ENCODE assay signal across 20 cellular contexts in genomic region chr1:210437781-210438180, GRCh38.
"Had no signal": no experiment of that assay in that cellular context is flagged by ENCODE, and none has a peak within 500 bp of the region (broad histone marks: within the 10 kb centered on the region; RNA-seq: fewer than 3 reads in every experiment).

No MANE protein-coding gene starts in this region.

- H3K27me3 Mint-ChIP-seq: activated CD8-positive, alpha-beta T cell treated with anti-CD3 and anti-CD28 coated beads for 36 hours; central memory CD8-positive, alpha-beta T cell; dendritic cell treated with granulocyte-macrophage colony-stimulating factor and Interleukin-4, amounts not matched to agents 40 ng/mL and 50 ng/mL, for 4 days; effector memory CD8-positive, alpha-beta T cell had no signal

- H3K9me3 Mint-ChIP-seq: activated CD8-positive, alpha-beta T cell treated with anti-CD3 and anti-CD28 coated beads for 36 hours; activated naive CD4-positive, alpha-beta T cell treated with anti-CD3 and anti-CD28 coated beads, Interleukin-2, amount 50 U/mL, for 72 hours; central memory CD8-positive, alpha-beta T cell; dendritic cell treated with granulocyte-macrophage colony-stimulating factor and Interleukin-4, amounts not matched to agents 40 ng/mL and 50 ng/mL, for 4 days; effector memory CD8-positive, alpha-beta T cell; naive thymus-derived CD8-positive, alpha-beta T cell; WTC11 had no signal

- DNase-seq: activated CD4-positive, alpha-beta T cell treated with anti-CD3 and anti-CD28 coated beads for 4 hours; activated CD8-positive, alpha-beta T cell treated with anti-CD3 and anti-CD28 coated beads for 36 hours; activated gamma-delta T cell; activated T-cell treated with anti-CD3 and anti-CD28 coated beads, Interleukin-2, amount 50 U/mL, for 48 hours; amniotic stem cell; body of pancreas; effector memory CD8-positive, alpha-beta T cell; left lung; mammary epithelial cell; naive thymus-derived CD8-positive, alpha-beta T cell; small intestine; stimulated activated CD4-positive, alpha-beta T cell treated with anti-CD3 and anti-CD28 coated beads, Interleukin-4, amount 100 ng/mL, for 4 hours; stimulated activated CD8-positive, alpha-beta memory T cell treated with anti-CD3 and anti-CD28 coated beads, Interleukin-4, amount 100 ng/mL, for 48 hours; stimulated activated naive CD4-positive, alpha-beta T cell treated with Interleukin-2 at 50 U/mL for 16 hours; transverse colon had no signal

- H3K27ac ChIP-seq: body of pancreas, gastroesophageal sphincter, left lung, transverse colon had no signal

- H3K4me1 Mint-ChIP-seq: central memory CD8-positive, alpha-beta T cell had no signal

- H3K9me3 ChIP-seq: body of pancreas, gastroesophageal sphincter, left lung, transverse colon had no signal

- H3K4me3 ChIP-seq: body of pancreas, gastroesophageal sphincter, left lung, transverse colon had no signal

- H3K36me3 Mint-ChIP-seq: activated naive CD4-positive, alpha-beta T cell treated with anti-CD3 and anti-CD28 coated beads, Interleukin-2, amount 50 U/mL, for 72 hours; WTC11 had no signal

- H3K4me1 ChIP-seq: body of pancreas, gastroesophageal sphincter, left lung, transverse colon had no signal

- H3K4me3 Mint-ChIP-seq: activated CD8-positive, alpha-beta T cell treated with anti-CD3 and anti-CD28 coated beads for 36 hours; central memory CD8-positive, alpha-beta T cell; dendritic cell treated with granulocyte-macrophage colony-stimulating factor and Interleukin-4, amounts not matched to agents 40 ng/mL and 50 ng/mL, for 4 days; effector memory CD8-positive, alpha-beta T cell; naive thymus-derived CD8-positive, alpha-beta T cell; WTC11 had no signal

- H3K36me3 ChIP-seq: gastroesophageal sphincter, left lung, transverse colon had no signal

- ATAC-seq: activated CD8-positive, alpha-beta T cell treated with anti-CD3 and anti-CD28 coated beads for 36 hours; activated naive CD4-positive, alpha-beta T cell treated with anti-CD3 and anti-CD28 coated beads, Interleukin-2, amount 50 U/mL, for 72 hours; body of pancreas; effector memory CD8-positive, alpha-beta T cell; gastroesophageal sphincter; left lung; naive thymus-derived CD8-positive, alpha-beta T cell; WTC11 had no signal

- H3K27ac Mint-ChIP-seq: activated CD8-positive, alpha-beta T cell treated with anti-CD3 and anti-CD28 coated beads for 36 hours; activated naive CD4-positive, alpha-beta T cell treated with anti-CD3 and anti-CD28 coated beads, Interleukin-2, amount 50 U/mL, for 72 hours; dendritic cell treated with granulocyte-macrophage colony-stimulating factor and Interleukin-4, amounts not matched to agents 40 ng/mL and 50 ng/mL, for 4 days; effector memory CD8-positive, alpha-beta T cell; naive thymus-derived CD8-positive, alpha-beta T cell; WTC11 had no signal

- H3K27me3 ChIP-seq: body of pancreas, gastroesophageal sphincter, left lung, transverse colon had no signal
